1 cellular context compared by ENCODE assay signal in genomic region chr7:131008840-131009651, GRCh38.
TF ChIP-seq lines count a peak whose summit lies in the region.

No MANE protein-coding gene starts in this region.

TF ChIP-seq in HepG2, 621 proteins besides CTCF, POLR2A, EP300 and RAD21 (continued from another document):
- no peak for TF ChIP-seq ZNF646 (CRISPR knock-in tag; IDR thresholded peaks at IDR 0.05)
- TF ChIP-seq CSRNP2 (CRISPR knock-in tag; conservative IDR thresholded peaks at IDR 0.05; ENCODE audit: low read depth) = no peak
- TF ChIP-seq EED (CRISPR knock-in tag; IDR thresholded peaks at IDR 0.05) = no peak
- no peak for TF ChIP-seq NR2F1 (CRISPR knock-in tag; IDR thresholded peaks at IDR 0.05)
- TF ChIP-seq TCF7L2 (IDR thresholded peaks at IDR 0.05; ENCODE audit: low read depth, low read length) = no peak
- no peak for TF ChIP-seq MIXL1 (CRISPR knock-in tag; IDR thresholded peaks at IDR 0.05)
- TF ChIP-seq ARNT (IDR thresholded peaks at IDR 0.05) = no peak
- no peak for TF ChIP-seq ZFAT (CRISPR knock-in tag; conservative IDR thresholded peaks at IDR 0.05)
- TF ChIP-seq HINFP (CRISPR knock-in tag; IDR thresholded peaks at IDR 0.05; ENCODE audit: low read depth) = no peak
- TF ChIP-seq NFE2L1 (CRISPR knock-in tag; IDR thresholded peaks at IDR 0.05; ENCODE audit: borderline replicate concordance) = no peak
- no peak for TF ChIP-seq ZFP36L1 (CRISPR knock-in tag; IDR thresholded peaks at IDR 0.05)
- TF ChIP-seq PREB (CRISPR knock-in tag; IDR thresholded peaks at IDR 0.05) = no peak
- TF ChIP-seq MEIS2 (CRISPR knock-in tag; IDR thresholded peaks at IDR 0.05) = no peak
